ENCODE assay signal across 9 cellular contexts in the genomic region with DNA sequence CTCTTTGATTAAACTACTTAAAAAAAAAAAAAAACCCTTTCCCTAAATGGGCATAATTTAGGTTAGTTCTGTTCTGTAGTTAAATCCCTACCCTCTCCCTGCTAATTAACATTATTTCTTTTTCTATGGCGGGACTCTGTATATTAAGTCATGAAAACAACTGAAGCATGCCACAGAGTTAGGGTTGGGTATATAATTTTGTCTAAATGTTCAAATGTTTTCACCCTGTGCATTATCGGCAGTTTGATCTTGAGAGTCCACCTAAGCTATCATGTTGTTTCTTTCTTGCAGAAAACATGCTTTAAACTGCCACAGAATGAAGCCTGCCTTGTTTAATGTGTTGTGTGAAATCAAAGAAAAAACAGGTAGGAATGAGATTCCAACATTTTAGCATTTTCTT. TPM values are rescaled to one million over a fixed set of nuclear protein-coding genes. Genes with fewer than 3 reads are reported as not detected.
A peak's percentile ranks its signal among the peaks of the same experiment; 100 is the strongest.
DNase-seq lines count a peak whose midpoint lies in the region; ATAC-seq and TF ChIP-seq lines count a peak whose summit lies in the region.
"Had no signal": no experiment of that assay in that cellular context is flagged by ENCODE, and none has a peak within 500 bp of the region (broad histone marks: within the 10 kb centered on the region; RNA-seq: fewer than 3 reads in every experiment).

No MANE protein-coding gene starts in this region.

- H3K27me3 ChIP-seq in BJ (ENCODE audit: control insufficient read depth, insufficient read depth, low read length) (no peaks in the 10 kb centered on the region), adrenal gland (no peaks in the 10 kb centered on the region), rectal smooth muscle tissue (ENCODE audit: control insufficient read depth, insufficient read depth, low read length) (no peaks in the 10 kb centered on the region)

- peaks cover 8% of the 10 kb centered on the region for H3K27me3 Mint-ChIP-seq in glutamatergic neuron (ENCODE audit: unreplicated experiment)
- peaks cover 41% of the 10 kb centered on the region for H3K27me3 Mint-ChIP-seq in activated naive CD8-positive, alpha-beta T cell treated with anti-CD3 and anti-CD28 coated beads for 36 hours

- H3K4me1 ChIP-seq in adrenal gland (replicated peaks in 1 of 2) (peaks cover 28 to 56% of the 10 kb centered on the region in 2 donors), rectal smooth muscle tissue (ENCODE audit: control insufficient read depth, insufficient read depth, low read length) (peaks cover 3% of the 10 kb centered on the region)

- H3K36me3 Mint-ChIP-seq in glutamatergic neuron (ENCODE audit: unreplicated experiment), result no peaks in the 10 kb centered on the region
- no peaks in the 10 kb centered on the region for H3K36me3 Mint-ChIP-seq in activated naive CD8-positive, alpha-beta T cell treated with anti-CD3 and anti-CD28 coated beads for 36 hours
- H3K36me3 Mint-ChIP-seq: activated naive CD8-positive, alpha-beta T cell treated with anti-CD3 and anti-CD28 coated beads, Interleukin-2, amount 10 ng/mL, durations not matched to agents 7 days and 5 days had no signal

- intact Hi-C loops in adrenal gland (cut with DNase I), result no loop called here

- 30 to 43% (median 38%) methylated on average over 2 of the region's 2 CpGs for WGBS in adrenal gland, 4 donors

- peak overlapping the region; percentile 100 for H3K4me3 Mint-ChIP-seq in glutamatergic neuron (ENCODE audit: unreplicated experiment)
- H3K4me3 Mint-ChIP-seq in activated naive CD8-positive, alpha-beta T cell treated with anti-CD3 and anti-CD28 coated beads for 36 hours, result no peak overlapping the region
- H3K4me3 Mint-ChIP-seq: activated naive CD8-positive, alpha-beta T cell treated with anti-CD3 and anti-CD28 coated beads, Interleukin-2, amount 10 ng/mL, durations not matched to agents 7 days and 5 days had no signal

- POLR2A ChIA-PET in BJ (lab: Charles Lee), result interaction anchor here (0.5 kb wide), 1 partner anchor 49 kb away, joined by 3 read pairs; no protein-coding TSS in a partner anchor

- H3K36me3 ChIP-seq in BJ (ENCODE audit: control insufficient read depth, insufficient read depth, low read length), result no peaks in the 10 kb centered on the region
- no peaks in the 10 kb centered on the region for H3K36me3 ChIP-seq in adrenal gland (replicated peaks in 1 of 2)
- H3K36me3 ChIP-seq in rectal smooth muscle tissue (ENCODE audit: control insufficient read depth, insufficient read depth, low read length), result no peaks in the 10 kb centered on the region

- H3K4me3 ChIP-seq in BJ (ENCODE audit: low read depth, low read length), result peak overlapping the region; percentile 83
- H3K4me3 ChIP-seq in adrenal gland, result peak overlapping the region in 3 of 4 donors; percentile 4 to 75 (median 22)
- H3K4me3 ChIP-seq in rectal smooth muscle tissue (ENCODE audit: low read length), result peak overlapping the region; percentile 83

- H3K27ac ChIP-seq in adrenal gland (peak overlapping the region in 3 of 5 donors; percentile 32 to 65 (median 41)), rectal smooth muscle tissue (ENCODE audit: low read depth, low read length) (peak overlapping the region; percentile 71)

- no peak for TF ChIP-seq POLR2A in adrenal gland (IDR thresholded peaks at IDR 0.05)

- H3K27ac Mint-ChIP-seq in glutamatergic neuron (ENCODE audit: unreplicated experiment), result peak overlapping the region; percentile 31
- H3K27ac Mint-ChIP-seq in activated naive CD8-positive, alpha-beta T cell treated with anti-CD3 and anti-CD28 coated beads for 36 hours, result no peak overlapping the region
- H3K27ac Mint-ChIP-seq: activated naive CD8-positive, alpha-beta T cell treated with anti-CD3 and anti-CD28 coated beads, Interleukin-2, amount 10 ng/mL, durations not matched to agents 7 days and 5 days had no signal

- H3K9ac ChIP-seq in rectal smooth muscle tissue (ENCODE audit: low read length), result no peak overlapping the region

- ATAC-seq in HG03457 (IDR thresholded peaks at IDR 0.05; ENCODE audit: unreplicated experiment), result no peak

- H3K9me3 ChIP-seq in adrenal gland (replicated peaks in 1 of 3), result no peaks in the 10 kb centered on the region

- peaks cover 6% of the 10 kb centered on the region for H3K9me3 Mint-ChIP-seq in glutamatergic neuron (ENCODE audit: unreplicated experiment)
- H3K9me3 Mint-ChIP-seq in activated naive CD8-positive, alpha-beta T cell treated with anti-CD3 and anti-CD28 coated beads for 36 hours, result no peaks in the 10 kb centered on the region
- H3K9me3 Mint-ChIP-seq: activated naive CD8-positive, alpha-beta T cell treated with anti-CD3 and anti-CD28 coated beads, Interleukin-2, amount 10 ng/mL, durations not matched to agents 7 days and 5 days had no signal

- H3K4me1 Mint-ChIP-seq in glutamatergic neuron (ENCODE audit: low read depth, unreplicated experiment), result peaks cover 23% of the 10 kb centered on the region
- peaks cover 4% of the 10 kb centered on the region for H3K4me1 Mint-ChIP-seq in activated naive CD8-positive, alpha-beta T cell treated with anti-CD3 and anti-CD28 coated beads for 36 hours

- CTCF ChIA-PET in BJ (lab: Yijun Ruan, JAX), result interaction anchor here (0.6 kb wide), 1 partner anchor 259 kb away, joined by 3 read pairs; no protein-coding TSS in a partner anchor

- TF ChIP-seq CTCF in BJ (IDR thresholded peaks at IDR 0.05; ENCODE audit: insufficient read depth, low read depth, low read length) (no peak), adrenal gland (IDR thresholded peaks at IDR 0.05) (no peak), glutamatergic neuron (IDR thresholded peaks at IDR 0.05; ENCODE audit: partially characterized antibody, unreplicated experiment) (no peak)

- DNase-seq in BJ (ENCODE audit: low read depth), result no peak
- no peak for DNase-seq in adrenal gland
- DNase-seq in glutamatergic neuron, result no peak
- DNase-seq in T1000 (lab: John Stamatoyannopoulos, UW), result no peak
- DNase-seq in putamen (ENCODE audit: low spot score), result no peak
- DNase-seq in activated naive CD8-positive, alpha-beta T cell treated with anti-CD3 and anti-CD28 coated beads for 36 hours, result no peak
- DNase-seq: activated naive CD8-positive, alpha-beta T cell treated with anti-CD3 and anti-CD28 coated beads, Interleukin-2, amount 10 ng/mL, durations not matched to agents 7 days and 5 days had no signal

RNA-seq across cellular contexts. Expression of a gene that starts 4.0 kb away (rescaled TPM):
- 46.1 and 46.4 TPM in 2 replicates for polyA plus RNA-seq in BJ (2011; rRNA removed)
- 45.4 and 48.3 TPM in 2 replicates for polyA minus RNA-seq in BJ (2011; rRNA and poly(A)+ RNA removed)
- total RNA-seq in adrenal gland, result 100 to 1,000 TPM in 4 of 8 donors, 10 to 100 TPM in 4; 53.3 to 294 (median 111) TPM
- polyA plus RNA-seq in adrenal gland, result 100 to 1,000 TPM in 1 of 3 donors, 10 to 100 TPM in 2; 13.0 to 153 (median 17.3) TPM
- total RNA-seq in glutamatergic neuron (ENCODE audit: unreplicated experiment), result 98.7 TPM
- total RNA-seq in activated naive CD8-positive, alpha-beta T cell treated with anti-CD3 and anti-CD28 coated beads for 36 hours, result under 1 TPM in 1 of 2 experiments, not detected in 1; 0.04 TPM

Comparison
In these comparisons a context has a peak if more than half of its experiments do, and no peak if none do; other contexts are left out.
1. H3K4me3 ChIP-seq: peak in every context shown above with its lines; median percentile 83 in BJ; 83 in rectal smooth muscle tissue; 22 in adrenal gland.
2. RNA of a gene that starts 4.0 kb away (total RNA-seq): 53.3 to 294 TPM in adrenal gland and 98.7 TPM in glutamatergic neuron (single experiment); 0.04 TPM in activated naive CD8-positive, alpha-beta T cell treated with anti-CD3 and anti-CD28 coated beads for 36 hours; every median in the first group is over 10 times any median in the second.